ENCODE assay signal across 34 cellular contexts in genomic region chr6:43820486-43820885, GRCh38. TPM values are rescaled to one million over a fixed set of nuclear protein-coding genes. Genes with fewer than 3 reads are reported as not detected.
A peak's percentile ranks its signal among the peaks of the same experiment; 100 is the strongest.
DNase-seq lines count a peak whose midpoint lies in the region; ATAC-seq, FAIRE-seq and TF ChIP-seq lines count a peak whose summit lies in the region.
"Had no signal": no experiment of that assay in that cellular context is flagged by ENCODE, and none has a peak within 500 bp of the region (broad histone marks: within the 10 kb centered on the region; RNA-seq: fewer than 3 reads in every experiment).

No MANE protein-coding gene starts in this region.

- no peak for FAIRE-seq in kidney (lab: Jason Lieb, UNC)
- FAIRE-seq: A204.1, A549, D721Med had no signal

- H3K18ac ChIP-seq in trophoblast cell (ENCODE audit: low read length), result no peak overlapping the region

- no peak overlapping the region for H3K27ac ChIP-seq in kidney (ENCODE audit: low read depth in 2 of 2, low read length in 2 of 2)
- no peak overlapping the region for H3K27ac ChIP-seq in trophoblast cell (ENCODE audit: low read depth, low read length)
- no peak overlapping the region for H3K27ac ChIP-seq in right cardiac atrium (ENCODE audit: low read length)
- H3K27ac ChIP-seq: 22Rv1; A549; BLaER1; BLaER1 treated with 17β-estradiol and CSF1 and Interleukin-3, amounts not matched to agents 10 nM and 100 nM; C4-2B had no signal

- no peak overlapping the region for H2AK5ac ChIP-seq in trophoblast cell (ENCODE audit: low read length)

- no peak overlapping the region for H3K4me3 ChIP-seq in Caco-2 (ENCODE audit: low read depth, low read length)
- no peak overlapping the region for H3K4me3 ChIP-seq in kidney (ENCODE audit: low read length in 2 of 2)
- no peak overlapping the region for H3K4me3 ChIP-seq in trophoblast cell (ENCODE audit: low read depth, low read length)
- no peak overlapping the region for H3K4me3 ChIP-seq in right cardiac atrium (ENCODE audit: low read length)
- H3K4me3 ChIP-seq in lower leg skin (ENCODE audit: low read depth, poor library complexity, severe bottlenecking), result no peak overlapping the region
- H3K4me3 ChIP-seq: A549; BLaER1; BLaER1 treated with 17β-estradiol and CSF1 and Interleukin-3, amounts not matched to agents 10 nM and 100 nM had no signal

- POLR2A ChIA-PET in Caco-2 (lab: Charles Lee), result no interaction called here

- BruUV-seq in Caco-2 (replicated peaks; lab: Mats Ljungman, UMichigan), result no TSS peak

- H3K9ac ChIP-seq in kidney (ENCODE audit: low read length in 2 of 2) (no peak overlapping the region), trophoblast cell (ENCODE audit: low read length) (no peak overlapping the region)
- H3K9ac ChIP-seq: BLaER1; BLaER1 treated with 17β-estradiol and CSF1 and Interleukin-3, amounts not matched to agents 10 nM and 100 nM had no signal

- WGBS in trophoblast cell (ENCODE audit: extremely low coverage, insufficient coverage, insufficient read length), result no CpG with 5 or more reads among the region's 6 CpGs
- WGBS in right cardiac atrium, result 85% methylated on average over 6 of the region's 6 CpGs
- 90% methylated on average over 6 of the region's 6 CpGs for WGBS in lower leg skin, 2 donors

- H3K4me1 Mint-ChIP-seq in Caco-2 (ENCODE audit: low read depth, unreplicated experiment), result peaks cover 57% of the 10 kb centered on the region
- H3K4me1 Mint-ChIP-seq: CD4-positive, alpha-beta memory T cell had no signal

- no peaks in the 10 kb centered on the region for H3K36me3 Mint-ChIP-seq in Caco-2 (ENCODE audit: insufficient read depth, unreplicated experiment)
- H3K36me3 Mint-ChIP-seq: CD14-positive monocyte; CD4-positive, alpha-beta memory T cell; CD4-positive, CD25-positive, alpha-beta regulatory T cell; CD8-positive, alpha-beta memory T cell; CD8-positive, alpha-beta T cell had no signal

- TF ChIP-seq CTCF in Caco-2 (IDR thresholded peaks at IDR 0.05; ENCODE audit: insufficient read depth in 1 of 2, low read depth in 1 of 2, low read length in 1 of 2, severe bottlenecking in 1 of 2, unreplicated experiment in 1 of 2), result no peak
- TF ChIP-seq CTCF in kidney (IDR thresholded peaks at IDR 0.05; ENCODE audit: borderline replicate concordance, extremely low read depth, insufficient read depth), result no peak
- TF ChIP-seq CTCF in lower leg skin (IDR thresholded peaks at IDR 0.05), result no peak

- H4K91ac ChIP-seq in trophoblast cell (ENCODE audit: low read depth, low read length), result no peak overlapping the region

- TF ChIP-seq POLR2A in lower leg skin (IDR thresholded peaks at IDR 0.05), result no peak

- no peak overlapping the region for H3K4me3 Mint-ChIP-seq in Caco-2 (ENCODE audit: unreplicated experiment)
- H3K4me3 Mint-ChIP-seq: B cell; CD14-positive monocyte; CD4-positive, alpha-beta memory T cell; CD4-positive, alpha-beta T cell; CD4-positive, CD25-positive, alpha-beta regulatory T cell; CD8-positive, alpha-beta memory T cell; CD8-positive, alpha-beta T cell had no signal

- CTCF ChIA-PET in Caco-2 (lab: Charles Lee), result no interaction called here

- no peak overlapping the region for H2AFZ ChIP-seq in trophoblast cell (ENCODE audit: insufficient read depth, low read length, poor library complexity)

- DNase-seq in Caco-2, result no peak
- DNase-seq in kidney, result peak; percentile 27
- peak; percentile 58 to 70 for DNase-seq in trophoblast cell
- DNase-seq in right cardiac atrium, result no peak
- DNase-seq in lower leg skin (ENCODE audit: low spot score in 2 of 2), result no peak
- no peak for DNase-seq in pons (ENCODE audit: low spot score)
- DNase-seq: 8988T; ACHN; AML-193; BE2C; C1 segment of cervical spinal cord; Calu3; CD4-positive, alpha-beta memory T cell; CD4-positive, alpha-beta T cell; CD4-positive, CD25-positive, alpha-beta regulatory T cell; CD8-positive, alpha-beta memory T cell; CD8-positive, alpha-beta T cell; COR-L47; DMS 273 treated with DMSO at 0.1 percent for 48 hours; DMS153; DMS53; DMS79; DMS79 treated with DMSO at 0.1 percent for 48 hours; DND-41; EL had no signal

- H3K4me1 ChIP-seq in Caco-2 (peaks cover 56% of the 10 kb centered on the region), kidney (ENCODE audit: control insufficient read depth in 1 of 2, insufficient read depth in 1 of 2, low read depth in 1 of 2, low read length in 2 of 2) (peaks cover 15 to 29% of the 10 kb centered on the region in 2 donors), trophoblast cell (ENCODE audit: control insufficient read depth in 1 of 2, insufficient read depth in 2 of 2, low read length in 2 of 2) (peaks cover 4 to 6% of the 10 kb centered on the region in 2 experiments), right cardiac atrium (ENCODE audit: control insufficient read depth, insufficient read depth, low read length) (no peaks in the 10 kb centered on the region)
- H3K4me1 ChIP-seq: BLaER1 had no signal

- no peaks in the 10 kb centered on the region for H3K79me1 ChIP-seq in trophoblast cell (ENCODE audit: low read length)

- no peak overlapping the region for H3K4me2 ChIP-seq in trophoblast cell (ENCODE audit: low read length)
- H3K4me2 ChIP-seq: A549; BLaER1; BLaER1 treated with 17β-estradiol and CSF1 and Interleukin-3, amounts not matched to agents 10 nM and 100 nM had no signal

- peak overlapping the region; percentile 26 for H3K27ac Mint-ChIP-seq in Caco-2 (ENCODE audit: unreplicated experiment)
- H3K27ac Mint-ChIP-seq: B cell; CD14-positive monocyte; CD4-positive, alpha-beta memory T cell; CD4-positive, alpha-beta T cell; CD4-positive, CD25-positive, alpha-beta regulatory T cell; CD8-positive, alpha-beta T cell had no signal

- H3K27me3 Mint-ChIP-seq in Caco-2 (ENCODE audit: insufficient read depth, unreplicated experiment), result no peaks in the 10 kb centered on the region
- H3K27me3 Mint-ChIP-seq: CD4-positive, alpha-beta T cell had no signal

- no peaks in the 10 kb centered on the region for H3K9me3 Mint-ChIP-seq in Caco-2 (ENCODE audit: unreplicated experiment)
- H3K9me3 Mint-ChIP-seq: CD14-positive monocyte; CD4-positive, alpha-beta T cell; CD8-positive, alpha-beta memory T cell; CD8-positive, alpha-beta T cell had no signal

- no peak overlapping the region for H2BK5ac ChIP-seq in trophoblast cell (ENCODE audit: low read depth, low read length, poor library complexity)

- no peak overlapping the region for H4K8ac ChIP-seq in trophoblast cell (ENCODE audit: low read depth, low read length)

- no peak overlapping the region for H3K14ac ChIP-seq in trophoblast cell (ENCODE audit: low read length)

- H2BK120ac ChIP-seq in trophoblast cell (ENCODE audit: insufficient read depth, low read length, poor library complexity), result no peak overlapping the region

- H3K23ac ChIP-seq in trophoblast cell (ENCODE audit: low read length), result no peak overlapping the region

- no peaks in the 10 kb centered on the region for H3K79me2 ChIP-seq in trophoblast cell (ENCODE audit: control insufficient read depth, insufficient read depth, low read length, poor library complexity)

- ATAC-seq in right cardiac atrium, result no peak
- ATAC-seq: A549; CD8-positive, alpha-beta T cell had no signal

- no peaks in the 10 kb centered on the region for H3K9me3 ChIP-seq in Caco-2
- H3K9me3 ChIP-seq in kidney (ENCODE audit: control insufficient read depth in 1 of 2, low read length in 2 of 2), result no peaks in the 10 kb centered on the region
- no peaks in the 10 kb centered on the region for H3K9me3 ChIP-seq in trophoblast cell (ENCODE audit: insufficient read depth, low read depth, low read length)
- H3K9me3 ChIP-seq in right cardiac atrium (ENCODE audit: control insufficient read depth, low read length), result no peaks in the 10 kb centered on the region
- H3K9me3 ChIP-seq: A549; BE2C; BLaER1; BLaER1 treated with 17β-estradiol and CSF1 and Interleukin-3, amounts not matched to agents 10 nM and 100 nM had no signal

- no peak overlapping the region for H2BK12ac ChIP-seq in trophoblast cell (ENCODE audit: low read length)

- no peaks in the 10 kb centered on the region for H3K36me3 ChIP-seq in Caco-2 (ENCODE audit: control insufficient read depth, insufficient read depth, low read length)
- H3K36me3 ChIP-seq in kidney (ENCODE audit: control insufficient read depth in 1 of 2, insufficient read depth in 2 of 2, low read length in 2 of 2), result no peaks in the 10 kb centered on the region
- H3K36me3 ChIP-seq in trophoblast cell (ENCODE audit: control insufficient read depth in 1 of 2, insufficient read depth in 2 of 2, low read length in 2 of 2), result no peaks in the 10 kb centered on the region
- H3K36me3 ChIP-seq: BE2C; BLaER1; BLaER1 treated with 17β-estradiol and CSF1 and Interleukin-3, amounts not matched to agents 10 nM and 100 nM had no signal

- H4K12ac ChIP-seq in trophoblast cell (ENCODE audit: low read depth, low read length), result no peak overlapping the region

- no peak overlapping the region for H3K4ac ChIP-seq in trophoblast cell (ENCODE audit: low read depth, low read length)

- H3K27me3 ChIP-seq in Caco-2 (replicated peaks; ENCODE audit: control insufficient read depth, insufficient read depth, low read length), result no peaks in the 10 kb centered on the region
- H3K27me3 ChIP-seq in trophoblast cell (ENCODE audit: insufficient read depth, low read length), result no peaks in the 10 kb centered on the region
- no peaks in the 10 kb centered on the region for H3K27me3 ChIP-seq in right cardiac atrium (ENCODE audit: control insufficient read depth, insufficient read depth)
- H3K27me3 ChIP-seq: BE2C; BLaER1; BLaER1 treated with 17β-estradiol and CSF1 and Interleukin-3, amounts not matched to agents 10 nM and 100 nM had no signal

- intact Hi-C loops in Caco-2 (cut with micrococcal nuclease; ENCODE audit: unreplicated experiment), result no loop called here
- intact Hi-C loops in kidney (cut with DNase I), result no loop called here
- intact Hi-C loops in right cardiac atrium (cut with DNase I), result no loop called here
- intact Hi-C loops in lower leg skin (cut with DNase I; ENCODE audit: low total_unique reads), result no loop called here

RNA-seq across cellular contexts. Expression of gene VEGFA, which starts 50.5 kb away (rescaled TPM):
- total RNA-seq in Caco-2 (2022) (172 and 174 TPM in 2 replicates), kidney (36.3 TPM), right cardiac atrium (100 to 1,000 TPM; 163 to 296 (median 219) TPM), lower leg skin (10 to 100 TPM; 36.2 to 91.3 (median 70.4) TPM)
- polyA plus RNA-seq in kidney (ENCODE audit: insufficient read depth, low read depth, low replicate concordance) (111 TPM), right cardiac atrium (246 TPM)
- polyA plus RNA-seq in trophoblast cell (2013), result 111 and 117 TPM in 2 replicates
- polyA plus RNA-seq: CD4-positive, alpha-beta memory T cell; CD8-positive, alpha-beta memory T cell had no signal

Comparison
In these comparisons a context has a peak if more than half of its experiments do, and no peak if none do; other contexts are left out.
1. DNase-seq: peak in kidney (single experiment) and trophoblast cell (2 of 2); none in Caco-2 (0 of 2), right cardiac atrium (0 of 3), lower leg skin (0 of 2) and pons (single experiment).